In the genomic region with DNA sequence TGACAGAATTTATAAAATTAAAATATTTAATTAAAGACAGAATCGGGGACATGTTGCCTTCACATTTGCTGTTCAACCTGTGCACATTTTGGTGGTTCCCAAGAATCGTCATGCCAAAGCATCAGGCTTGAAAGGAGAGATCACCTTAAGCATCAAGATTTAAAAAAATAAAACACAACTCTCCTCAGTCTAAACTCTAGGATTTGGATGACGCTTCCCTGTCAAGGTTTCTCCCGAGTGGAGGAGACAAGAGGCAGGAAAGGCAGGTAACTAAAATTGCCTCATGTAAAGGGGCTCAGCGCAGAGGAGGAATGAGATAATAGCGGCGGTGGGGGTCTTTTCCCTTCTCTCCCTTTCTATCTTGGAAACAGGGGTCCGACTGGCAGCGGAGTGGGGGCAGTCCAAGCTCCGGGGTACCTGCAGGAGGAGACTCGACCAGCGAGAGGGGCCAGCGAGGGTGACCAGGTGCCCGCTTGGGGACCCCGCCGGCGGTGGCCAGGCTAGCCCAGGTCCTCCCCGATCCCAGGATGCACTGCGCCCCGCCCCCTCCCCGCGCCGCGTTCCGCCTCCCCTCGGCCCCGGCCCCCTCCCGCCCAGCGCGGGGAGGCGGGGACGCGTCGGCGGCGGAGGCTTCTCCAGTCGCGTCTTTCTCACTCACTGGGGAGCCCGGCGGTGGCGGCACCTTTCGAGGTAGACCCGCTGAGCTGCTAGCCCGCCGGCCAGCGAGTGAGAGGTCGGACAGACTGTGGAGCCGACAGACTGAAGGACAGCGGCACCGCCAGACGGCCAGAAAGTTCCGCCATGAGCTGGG, we compare ENCODE assay signal across 1 cellular context.
A peak's percentile ranks its signal among the peaks of the same experiment; 100 is the strongest.
TF ChIP-seq lines count a peak whose summit lies in the region.

A gene (plus strand): TSS at position 638 of the 811 bp plus-strand sequence. CDS start 164 bp downstream, at position 802.

TF ChIP-seq in HepG2, 621 proteins besides CTCF, POLR2A, EP300 and RAD21 (continued from another document):
- TF ChIP-seq, protein P1, sequence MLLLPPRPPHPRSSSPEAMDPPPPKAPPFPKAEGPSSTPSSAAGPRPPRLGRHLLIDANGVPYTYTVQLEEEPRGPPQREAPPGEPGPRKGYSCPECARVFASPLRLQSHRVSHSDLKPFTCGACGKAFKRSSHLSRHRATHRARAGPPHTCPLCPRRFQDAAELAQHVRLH (CRISPR knock-in tag; IDR thresholded peaks at IDR 0.05; ENCODE audit: borderline replicate concordance, low read depth): no peak
- TF ChIP-seq TAF1 (CRISPR knock-in tag; IDR thresholded peaks at IDR 0.05): peak; percentile 90
- 0 out of 2 replicates have a peak, but pooled peaks have one; percentile 10 for TF ChIP-seq KAT8 (CRISPR knock-in tag; IDR thresholded peaks at IDR 0.05)
- no peak for TF ChIP-seq THYN1 (CRISPR knock-in tag; IDR thresholded peaks at IDR 0.05; ENCODE audit: borderline replicate concordance, low read depth)
- TF ChIP-seq NFKB2 (CRISPR knock-in tag; IDR thresholded peaks at IDR 0.05; ENCODE audit: borderline replicate concordance): peak; percentile 79; the same call in 1 of the 2 replicates
- no peak for TF ChIP-seq ZNF619 (CRISPR knock-in tag; IDR thresholded peaks at IDR 0.05)
- 0 out of 2 replicates have a peak, but pooled peaks have one; percentile 24 for TF ChIP-seq ZSCAN29 (CRISPR knock-in tag; conservative IDR thresholded peaks at IDR 0.05)
- TF ChIP-seq ZFX (CRISPR knock-in tag; IDR thresholded peaks at IDR 0.05; ENCODE audit: low read depth): 0 out of 2 replicates have a peak, but pooled peaks have one; percentile 13
- TF ChIP-seq TBL1XR1 (IDR thresholded peaks at IDR 0.05; ENCODE audit: borderline replicate concordance, low read length, partially characterized antibody): no peak
- TF ChIP-seq, protein P2, sequence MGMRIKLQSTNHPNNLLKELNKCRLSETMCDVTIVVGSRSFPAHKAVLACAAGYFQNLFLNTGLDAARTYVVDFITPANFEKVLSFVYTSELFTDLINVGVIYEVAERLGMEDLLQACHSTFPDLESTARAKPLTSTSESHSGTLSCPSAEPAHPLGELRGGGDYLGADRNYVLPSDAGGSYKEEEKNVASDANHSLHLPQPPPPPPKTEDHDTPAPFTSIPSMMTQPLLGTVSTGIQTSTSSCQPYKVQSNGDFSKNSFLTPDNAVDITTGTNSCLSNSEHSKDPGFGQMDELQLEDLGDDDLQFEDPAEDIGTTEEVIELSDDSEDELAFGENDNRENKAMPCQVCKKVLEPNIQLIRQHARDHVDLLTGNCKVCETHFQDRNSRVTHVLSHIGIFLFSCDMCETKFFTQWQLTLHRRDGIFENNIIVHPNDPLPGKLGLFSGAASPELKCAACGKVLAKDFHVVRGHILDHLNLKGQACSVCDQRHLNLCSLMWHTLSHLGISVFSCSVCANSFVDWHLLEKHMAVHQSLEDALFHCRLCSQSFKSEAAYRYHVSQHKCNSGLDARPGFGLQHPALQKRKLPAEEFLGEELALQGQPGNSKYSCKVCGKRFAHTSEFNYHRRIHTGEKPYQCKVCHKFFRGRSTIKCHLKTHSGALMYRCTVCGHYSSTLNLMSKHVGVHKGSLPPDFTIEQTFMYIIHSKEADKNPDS (CRISPR knock-in tag; IDR thresholded peaks at IDR 0.05): no peak
- peak; percentile 73; the same call in 1 of the 2 replicates for TF ChIP-seq GFI1 (CRISPR knock-in tag; IDR thresholded peaks at IDR 0.05; ENCODE audit: borderline replicate concordance)
- 0 out of 2 replicates have a peak, but pooled peaks have one; percentile 17 for TF ChIP-seq PPARG (CRISPR knock-in tag; conservative IDR thresholded peaks at IDR 0.05)
- 0 out of 2 replicates have a peak, but pooled peaks have one; percentile 52 for TF ChIP-seq ZNF746 (CRISPR knock-in tag; IDR thresholded peaks at IDR 0.05)
- peak; percentile 44; the same call in 1 of the 2 replicates for TF ChIP-seq NRL (CRISPR knock-in tag; IDR thresholded peaks at IDR 0.05; ENCODE audit: borderline replicate concordance)
- TF ChIP-seq, protein P3, sequence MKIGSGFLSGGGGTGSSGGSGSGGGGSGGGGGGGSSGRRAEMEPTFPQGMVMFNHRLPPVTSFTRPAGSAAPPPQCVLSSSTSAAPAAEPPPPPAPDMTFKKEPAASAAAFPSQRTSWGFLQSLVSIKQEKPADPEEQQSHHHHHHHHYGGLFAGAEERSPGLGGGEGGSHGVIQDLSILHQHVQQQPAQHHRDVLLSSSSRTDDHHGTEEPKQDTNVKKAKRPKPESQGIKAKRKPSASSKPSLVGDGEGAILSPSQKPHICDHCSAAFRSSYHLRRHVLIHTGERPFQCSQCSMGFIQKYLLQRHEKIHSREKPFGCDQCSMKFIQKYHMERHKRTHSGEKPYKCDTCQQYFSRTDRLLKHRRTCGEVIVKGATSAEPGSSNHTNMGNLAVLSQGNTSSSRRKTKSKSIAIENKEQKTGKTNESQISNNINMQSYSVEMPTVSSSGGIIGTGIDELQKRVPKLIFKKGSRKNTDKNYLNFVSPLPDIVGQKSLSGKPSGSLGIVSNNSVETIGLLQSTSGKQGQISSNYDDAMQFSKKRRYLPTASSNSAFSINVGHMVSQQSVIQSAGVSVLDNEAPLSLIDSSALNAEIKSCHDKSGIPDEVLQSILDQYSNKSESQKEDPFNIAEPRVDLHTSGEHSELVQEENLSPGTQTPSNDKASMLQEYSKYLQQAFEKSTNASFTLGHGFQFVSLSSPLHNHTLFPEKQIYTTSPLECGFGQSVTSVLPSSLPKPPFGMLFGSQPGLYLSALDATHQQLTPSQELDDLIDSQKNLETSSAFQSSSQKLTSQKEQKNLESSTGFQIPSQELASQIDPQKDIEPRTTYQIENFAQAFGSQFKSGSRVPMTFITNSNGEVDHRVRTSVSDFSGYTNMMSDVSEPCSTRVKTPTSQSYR (CRISPR knock-in tag; IDR thresholded peaks at IDR 0.05; ENCODE audit: borderline replicate concordance): peak; percentile 9; the same call in 1 of the 2 replicates
- no peak for TF ChIP-seq KDM1A (CRISPR knock-in tag; IDR thresholded peaks at IDR 0.05)
- TF ChIP-seq ZBTB42 (CRISPR knock-in tag; IDR thresholded peaks at IDR 0.05): no peak
- TF ChIP-seq ATAD3A (CRISPR knock-in tag; IDR thresholded peaks at IDR 0.05): no peak
- peak; percentile 38; the same call in 1 of the 2 replicates for TF ChIP-seq ZFP90 (CRISPR knock-in tag; IDR thresholded peaks at IDR 0.05; ENCODE audit: borderline replicate concordance)
- peak; percentile 77 for TF ChIP-seq ATF7-NPFF (CRISPR knock-in tag; IDR thresholded peaks at IDR 0.05; ENCODE audit: low read depth)
- no peak for TF ChIP-seq ZNF558 (CRISPR knock-in tag; IDR thresholded peaks at IDR 0.05; ENCODE audit: borderline replicate concordance)
- TF ChIP-seq PITX1 (CRISPR knock-in tag; IDR thresholded peaks at IDR 0.05): no peak
- TF ChIP-seq, protein P4, sequence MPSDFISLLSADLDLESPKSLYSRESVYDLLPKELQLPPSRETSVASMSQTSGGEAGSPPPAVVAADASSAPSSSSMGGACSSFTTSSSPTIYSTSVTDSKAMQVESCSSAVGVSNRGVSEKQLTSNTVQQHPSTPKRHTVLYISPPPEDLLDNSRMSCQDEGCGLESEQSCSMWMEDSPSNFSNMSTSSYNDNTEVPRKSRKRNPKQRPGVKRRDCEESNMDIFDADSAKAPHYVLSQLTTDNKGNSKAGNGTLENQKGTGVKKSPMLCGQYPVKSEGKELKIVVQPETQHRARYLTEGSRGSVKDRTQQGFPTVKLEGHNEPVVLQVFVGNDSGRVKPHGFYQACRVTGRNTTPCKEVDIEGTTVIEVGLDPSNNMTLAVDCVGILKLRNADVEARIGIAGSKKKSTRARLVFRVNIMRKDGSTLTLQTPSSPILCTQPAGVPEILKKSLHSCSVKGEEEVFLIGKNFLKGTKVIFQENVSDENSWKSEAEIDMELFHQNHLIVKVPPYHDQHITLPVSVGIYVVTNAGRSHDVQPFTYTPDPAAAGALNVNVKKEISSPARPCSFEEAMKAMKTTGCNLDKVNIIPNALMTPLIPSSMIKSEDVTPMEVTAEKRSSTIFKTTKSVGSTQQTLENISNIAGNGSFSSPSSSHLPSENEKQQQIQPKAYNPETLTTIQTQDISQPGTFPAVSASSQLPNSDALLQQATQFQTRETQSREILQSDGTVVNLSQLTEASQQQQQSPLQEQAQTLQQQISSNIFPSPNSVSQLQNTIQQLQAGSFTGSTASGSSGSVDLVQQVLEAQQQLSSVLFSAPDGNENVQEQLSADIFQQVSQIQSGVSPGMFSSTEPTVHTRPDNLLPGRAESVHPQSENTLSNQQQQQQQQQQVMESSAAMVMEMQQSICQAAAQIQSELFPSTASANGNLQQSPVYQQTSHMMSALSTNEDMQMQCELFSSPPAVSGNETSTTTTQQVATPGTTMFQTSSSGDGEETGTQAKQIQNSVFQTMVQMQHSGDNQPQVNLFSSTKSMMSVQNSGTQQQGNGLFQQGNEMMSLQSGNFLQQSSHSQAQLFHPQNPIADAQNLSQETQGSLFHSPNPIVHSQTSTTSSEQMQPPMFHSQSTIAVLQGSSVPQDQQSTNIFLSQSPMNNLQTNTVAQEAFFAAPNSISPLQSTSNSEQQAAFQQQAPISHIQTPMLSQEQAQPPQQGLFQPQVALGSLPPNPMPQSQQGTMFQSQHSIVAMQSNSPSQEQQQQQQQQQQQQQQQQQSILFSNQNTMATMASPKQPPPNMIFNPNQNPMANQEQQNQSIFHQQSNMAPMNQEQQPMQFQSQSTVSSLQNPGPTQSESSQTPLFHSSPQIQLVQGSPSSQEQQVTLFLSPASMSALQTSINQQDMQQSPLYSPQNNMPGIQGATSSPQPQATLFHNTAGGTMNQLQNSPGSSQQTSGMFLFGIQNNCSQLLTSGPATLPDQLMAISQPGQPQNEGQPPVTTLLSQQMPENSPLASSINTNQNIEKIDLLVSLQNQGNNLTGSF (CRISPR knock-in tag; IDR thresholded peaks at IDR 0.05): no peak
- TF ChIP-seq, protein P5, sequence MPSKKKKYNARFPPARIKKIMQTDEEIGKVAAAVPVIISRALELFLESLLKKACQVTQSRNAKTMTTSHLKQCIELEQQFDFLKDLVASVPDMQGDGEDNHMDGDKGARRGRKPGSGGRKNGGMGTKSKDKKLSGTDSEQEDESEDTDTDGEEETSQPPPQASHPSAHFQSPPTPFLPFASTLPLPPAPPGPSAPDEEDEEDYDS (CRISPR knock-in tag; IDR thresholded peaks at IDR 0.05): peak; percentile 14; the same call in 1 of the 2 replicates
- TF ChIP-seq SRY (CRISPR knock-in tag; IDR thresholded peaks at IDR 0.05): peak; percentile 82; the same call in 1 of the 2 replicates
- no peak for TF ChIP-seq KLF9 (CRISPR knock-in tag; IDR thresholded peaks at IDR 0.05; ENCODE audit: low read depth)
- TF ChIP-seq PHF8 (CRISPR knock-in tag; IDR thresholded peaks at IDR 0.05): peak; percentile 78
- TF ChIP-seq, protein P6, sequence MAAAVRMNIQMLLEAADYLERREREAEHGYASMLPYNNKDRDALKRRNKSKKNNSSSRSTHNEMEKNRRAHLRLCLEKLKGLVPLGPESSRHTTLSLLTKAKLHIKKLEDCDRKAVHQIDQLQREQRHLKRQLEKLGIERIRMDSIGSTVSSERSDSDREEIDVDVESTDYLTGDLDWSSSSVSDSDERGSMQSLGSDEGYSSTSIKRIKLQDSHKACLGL (CRISPR knock-in tag; IDR thresholded peaks at IDR 0.05): peak; percentile 59
- TF ChIP-seq FLYWCH1 (CRISPR knock-in tag; IDR thresholded peaks at IDR 0.05): no peak
- TF ChIP-seq, protein P7, sequence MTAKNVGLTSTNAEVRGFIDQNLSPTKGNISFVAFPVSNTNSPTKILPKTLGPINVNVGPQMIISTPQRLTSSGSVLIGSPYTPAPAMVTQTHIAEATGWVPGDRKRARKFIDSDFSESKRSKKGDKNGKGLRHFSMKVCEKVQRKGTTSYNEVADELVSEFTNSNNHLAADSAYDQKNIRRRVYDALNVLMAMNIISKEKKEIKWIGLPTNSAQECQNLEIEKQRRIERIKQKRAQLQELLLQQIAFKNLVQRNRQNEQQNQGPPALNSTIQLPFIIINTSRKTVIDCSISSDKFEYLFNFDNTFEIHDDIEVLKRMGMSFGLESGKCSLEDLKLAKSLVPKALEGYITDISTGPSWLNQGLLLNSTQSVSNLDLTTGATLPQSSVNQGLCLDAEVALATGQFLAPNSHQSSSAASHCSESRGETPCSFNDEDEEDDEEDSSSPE (CRISPR knock-in tag; IDR thresholded peaks at IDR 0.05): peak; percentile 78
- TF ChIP-seq ZNF20 (CRISPR knock-in tag; IDR thresholded peaks at IDR 0.05): no peak
- TF ChIP-seq MED1 (CRISPR knock-in tag; IDR thresholded peaks at IDR 0.05): peak; percentile 33; the same call in 1 of the 2 replicates
